ENCODE assay signal across 8 cellular contexts in genomic region chr13:46667687-46668281, GRCh38.
DNase-seq lines count a peak whose midpoint lies in the region; ATAC-seq and TF ChIP-seq lines count a peak whose summit lies in the region.

No MANE protein-coding gene starts in this region.

- TF ChIP-seq POLR2A in adrenal gland (IDR thresholded peaks at IDR 0.05): no peak

- peaks cover 51% of the 10 kb centered on the region for H3K4me1 Mint-ChIP-seq in HFFc6 (ENCODE audit: low read depth)
- H3K4me1 Mint-ChIP-seq in T-helper 17 cell: peaks cover 35% of the 10 kb centered on the region

- no peak overlapping the region for H2AFZ ChIP-seq in Karpas-422 (ENCODE audit: low read length)

- H3K27me3 ChIP-seq in mononuclear cell (ENCODE audit: insufficient read depth, low read length) (no peaks in the 10 kb centered on the region), adrenal gland (no peaks in the 10 kb centered on the region), Karpas-422 (ENCODE audit: low read length) (no peaks in the 10 kb centered on the region)

- H3K4me3 Mint-ChIP-seq in HFFc6 (peak overlapping the region; percentile 79), T-helper 17 cell (peak overlapping the region; percentile 87)

- no peaks in the 10 kb centered on the region for H3K79me2 ChIP-seq in Karpas-422 (ENCODE audit: low read length)

- no peak overlapping the region for H3K4me2 ChIP-seq in Karpas-422 (ENCODE audit: low read depth, low read length, poor library complexity, severe bottlenecking)

- H3K4me1 ChIP-seq in mononuclear cell (ENCODE audit: insufficient read depth, low read length) (peaks cover 35% of the 10 kb centered on the region), adrenal gland (replicated peaks in 1 of 2) (peaks cover 5 to 33% of the 10 kb centered on the region in 2 donors), Karpas-422 (ENCODE audit: low read length) (no peaks in the 10 kb centered on the region)

- H3K27ac Mint-ChIP-seq in HFFc6 (peak overlapping the region; percentile 87), T-helper 17 cell (peak overlapping the region; percentile 90)

- ATAC-seq in T-helper 17 cell: peak; percentile 79

- 66 to 87% (median 71%) methylated on average over 4 of the region's 4 CpGs for WGBS in adrenal gland, 4 donors

- 0 out of 2 replicates have a peak, but pooled peaks cover 7% of the 10 kb centered on the region for H4K20me1 ChIP-seq in Karpas-422 (ENCODE audit: insufficient read depth, low read depth, low read length)

- peaks cover 8% of the 10 kb centered on the region; the same call in 1 of the 2 replicates for H3K36me3 Mint-ChIP-seq in HFFc6 (ENCODE audit: low read depth)
- peaks cover 5% of the 10 kb centered on the region for H3K36me3 Mint-ChIP-seq in T-helper 17 cell (ENCODE audit: low read depth)

- H3K9me3 Mint-ChIP-seq in HFFc6: no peaks in the 10 kb centered on the region

- H3K9ac ChIP-seq in Karpas-422 (ENCODE audit: low read length): no peak overlapping the region

- peak overlapping the region in 2 of 5 donors; percentile 35 to 53 for H3K27ac ChIP-seq in adrenal gland
- no peak overlapping the region for H3K27ac ChIP-seq in Karpas-422 (ENCODE audit: low read length)

- H3K9me2 ChIP-seq in Karpas-422 (replicated peaks; ENCODE audit: insufficient read depth, low read length): no peaks in the 10 kb centered on the region

- TF ChIP-seq CTCF in GM13977 (IDR thresholded peaks at IDR 0.05; ENCODE audit: extremely low read depth, insufficient read depth, missing control alignments) (no peak), HFFc6 (IDR thresholded peaks at IDR 0.05) (no peak), adrenal gland (IDR thresholded peaks at IDR 0.05) (no peak)

- DNase-seq in GM13977 (ENCODE audit: low spot score) (peak; percentile 47), HFFc6 (no peak), T-helper 17 cell (no peak), NCI-H2029 (lab: John Stamatoyannopoulos, UW) (no peak), GF-D8 (lab: John Stamatoyannopoulos, UW) (no peak), adrenal gland (no peak), Karpas-422 (no peak)

- intact Hi-C loops in adrenal gland (cut with DNase I): no loop called here

- no peaks in the 10 kb centered on the region for H3K27me3 Mint-ChIP-seq in HFFc6 (ENCODE audit: insufficient read depth)
- H3K27me3 Mint-ChIP-seq in T-helper 17 cell: no peaks in the 10 kb centered on the region

- in situ Hi-C loops in GM13977 (cut with MboI; ENCODE audit: low pct_unique_long_range_greater_than_20kb, low sequenced_read_pairs, unreplicated experiment): no loop called here

- H3K36me3 ChIP-seq in adrenal gland (replicated peaks in 1 of 2): no peaks in the 10 kb centered on the region
- no peaks in the 10 kb centered on the region for H3K36me3 ChIP-seq in Karpas-422 (ENCODE audit: insufficient read depth, low read length)

- H3K9me3 ChIP-seq in T-helper 17 cell (ENCODE audit: control insufficient read depth, low read length, poor library complexity, severe bottlenecking): no peaks in the 10 kb centered on the region
- no peaks in the 10 kb centered on the region for H3K9me3 ChIP-seq in mononuclear cell (ENCODE audit: low read depth, low read length)
- no peaks in the 10 kb centered on the region for H3K9me3 ChIP-seq in adrenal gland (replicated peaks in 1 of 3)
- H3K9me3 ChIP-seq in Karpas-422 (ENCODE audit: low read length): no peaks in the 10 kb centered on the region

- H3K4me3 ChIP-seq in mononuclear cell (ENCODE audit: low read length) (peak overlapping the region; percentile 24), adrenal gland (no peak overlapping the region), Karpas-422 (ENCODE audit: low read length) (no peak overlapping the region)
